In genomic region chr17:27475981-27476895, GRCh38 we compare ENCODE assay signal across 14 cellular contexts. TPM values are rescaled to one million over a fixed set of nuclear protein-coding genes. Genes with fewer than 3 reads are reported as not detected.
DNase-seq lines count a peak whose midpoint lies in the region; ATAC-seq and TF ChIP-seq lines count a peak whose summit lies in the region.
"Had no signal": no experiment of that assay in that cellular context is flagged by ENCODE, and none has a peak within 500 bp of the region (broad histone marks: within the 10 kb centered on the region; RNA-seq: fewer than 3 reads in every experiment).

No MANE protein-coding gene starts in this region.

- H3K4me1 Mint-ChIP-seq in T-cell, result peaks cover 70 to 81% (median 72%) of the 10 kb centered on the region in 3 donors
- H3K4me1 Mint-ChIP-seq in immature natural killer cell, result peaks cover 83 to 89% of the 10 kb centered on the region in 2 donors

- no peaks in the 10 kb centered on the region for H3K27me3 ChIP-seq in cardiac muscle cell
- H3K27me3 ChIP-seq in heart right ventricle, result no peaks in the 10 kb centered on the region
- H3K27me3 ChIP-seq in upper lobe of right lung, result no peaks in the 10 kb centered on the region
- H3K27me3 ChIP-seq in tibial artery, result no peaks in the 10 kb centered on the region
- H3K27me3 ChIP-seq in BE2C, result no peaks in the 10 kb centered on the region
- H3K27me3 ChIP-seq: hepatocyte, thyroid gland had no signal

- H3K9me3 ChIP-seq in cardiac muscle cell (ENCODE audit: low read depth) (no peaks in the 10 kb centered on the region), heart right ventricle (no peaks in the 10 kb centered on the region), upper lobe of right lung (no peaks in the 10 kb centered on the region), tibial artery (no peaks in the 10 kb centered on the region), BE2C (no peaks in the 10 kb centered on the region)
- H3K9me3 ChIP-seq: thyroid gland had no signal

- H3K36me3 ChIP-seq in cardiac muscle cell, result no peaks in the 10 kb centered on the region
- no peaks in the 10 kb centered on the region for H3K36me3 ChIP-seq in heart right ventricle
- no peaks in the 10 kb centered on the region for H3K36me3 ChIP-seq in upper lobe of right lung
- no peaks in the 10 kb centered on the region for H3K36me3 ChIP-seq in tibial artery
- no peaks in the 10 kb centered on the region for H3K36me3 ChIP-seq in BE2C
- H3K36me3 ChIP-seq: thyroid gland had no signal

- intact Hi-C loops in heart right ventricle (cut with DNase I), result no loop called here
- intact Hi-C loops in upper lobe of right lung (cut with DNase I), result no loop called here
- intact Hi-C loops in tibial artery (cut with DNase I; ENCODE audit: low total_unique reads), result no loop called here

- H3K9me3 Mint-ChIP-seq in T-cell (no peaks in the 10 kb centered on the region), immature natural killer cell (no peaks in the 10 kb centered on the region)

- DNase-seq in cardiac muscle cell (ENCODE audit: low read depth in 1 of 2, low spot score in 1 of 2) (no peak), heart right ventricle (no peak), T-cell (no peak), immature natural killer cell (no peak), upper lobe of right lung (peak; percentile 49), tibial artery (no peak), BE2C (no peak), putamen (ENCODE audit: low spot score) (no peak)
- DNase-seq: central memory CD4-positive, alpha-beta T cell; effector memory CD4-positive, alpha-beta T cell; NCI-H2029; nucleus accumbens had no signal

- H3K36me3 Mint-ChIP-seq in T-cell, result no peaks in the 10 kb centered on the region
- no peaks in the 10 kb centered on the region for H3K36me3 Mint-ChIP-seq in immature natural killer cell

- POLR2A ChIA-PET in T-cell (lab: Charles Lee), result interaction anchor here in 1 of 2 donors (0.6 kb wide), 1 partner anchor 426 kb away, joined by 6 read pairs; no protein-coding TSS in a partner anchor

- CTCF ChIA-PET in T-cell (lab: Charles Lee), result interaction anchor here in 1 of 2 donors (2.1 kb wide), 1 partner anchor 123 kb away, joined by 7 read pairs; no protein-coding TSS in a partner anchor

- H3K4me1 ChIP-seq in cardiac muscle cell (ENCODE audit: low read depth) (peaks cover 20% of the 10 kb centered on the region), heart right ventricle (peaks cover 8 to 66% (median 26%) of the 10 kb centered on the region in 9 donors), upper lobe of right lung (peaks cover 30% of the 10 kb centered on the region), tibial artery (peaks cover 0 to 11% (median 4%) of the 10 kb centered on the region in 4 donors), BE2C (no peaks in the 10 kb centered on the region; the same call in 1 of the 2 replicates)

- H3K27ac ChIP-seq in cardiac muscle cell (peak overlapping the region; percentile 67), heart right ventricle (no peak overlapping the region), upper lobe of right lung (no peak overlapping the region), tibial artery (no peak overlapping the region)
- H3K27ac ChIP-seq: hepatocyte had no signal

- TF ChIP-seq CTCF in cardiac muscle cell (IDR thresholded peaks at IDR 0.05; ENCODE audit: low read depth, low read length) (no peak), heart right ventricle (IDR thresholded peaks at IDR 0.05) (no peak), upper lobe of right lung (IDR thresholded peaks at IDR 0.05) (no peak), tibial artery (IDR thresholded peaks at IDR 0.05) (no peak), BE2C (IDR thresholded peaks at IDR 0.05; ENCODE audit: low read depth, low read length) (no peak)

- H3K27me3 Mint-ChIP-seq in T-cell, result peaks cover 0 to 4% of the 10 kb centered on the region in 2 donors
- peaks cover 0 to 3% (median 3%) of the 10 kb centered on the region in 3 donors for H3K27me3 Mint-ChIP-seq in immature natural killer cell (ENCODE audit: low read depth in 3 of 3)

- no peak overlapping the region for H3K4me3 ChIP-seq in cardiac muscle cell
- H3K4me3 ChIP-seq in heart right ventricle, result no peak overlapping the region
- H3K4me3 ChIP-seq in upper lobe of right lung, result no peak overlapping the region
- H3K4me3 ChIP-seq in tibial artery, result no peak overlapping the region
- no peak overlapping the region for H3K4me3 ChIP-seq in BE2C (ENCODE audit: low read depth, low read length)
- H3K4me3 ChIP-seq: hepatocyte, thyroid gland had no signal

- H3K4me3 Mint-ChIP-seq in T-cell, result no peak overlapping the region
- peak overlapping the region in 3 of 5 donors; percentile 54 to 68 (median 58) for H3K4me3 Mint-ChIP-seq in immature natural killer cell

- WGBS in heart right ventricle, 2 donors, result 88 to 91% methylated on average over 14 of the region's 14 CpGs

- ATAC-seq in heart right ventricle (no peak), T-cell (replicated peaks in 1 of 4) (no peak), upper lobe of right lung (no peak)

- H3K27ac Mint-ChIP-seq in T-cell (peak overlapping the region; percentile 87 to 89), immature natural killer cell (peak overlapping the region; percentile 91 to 97 (median 96))

RNA-seq across cellular contexts. Expression of gene KSR1, which starts 20.0 kb away (rescaled TPM):
- total RNA-seq in cardiac muscle cell (19.8 and 29.0 TPM in 2 replicates), heart right ventricle (10 to 100 TPM in 5 of 10 donors, 1 to 10 TPM in 5; 5.6 to 19.6 (median 8.6) TPM), T-cell (10 to 100 TPM; 26.8 to 35.8 (median 27.6) TPM), upper lobe of right lung (52.5 TPM)
- polyA plus RNA-seq in cardiac muscle cell (13.8 and 15.7 TPM in 2 replicates), heart right ventricle (10 to 100 TPM in 1 of 2 donors, 1 to 10 TPM in 1; 6.0 to 10.1 TPM), immature natural killer cell (1 to 10 TPM; 1.8 to 5.6 (median 2.6) TPM)
- 21.3 TPM for polyA plus RNA-seq in BE2C (2012; ENCODE audit: insufficient read depth, insufficient read length, low read depth)

Comparison
In these comparisons a context has a peak if more than half of its experiments do, and no peak if none do; other contexts are left out.
1. H3K4me3 Mint-ChIP-seq: peak in immature natural killer cell (3 of 5); none in T-cell (0 of 3).